14 cellular contexts compared by ENCODE assay signal in the genomic region with DNA sequence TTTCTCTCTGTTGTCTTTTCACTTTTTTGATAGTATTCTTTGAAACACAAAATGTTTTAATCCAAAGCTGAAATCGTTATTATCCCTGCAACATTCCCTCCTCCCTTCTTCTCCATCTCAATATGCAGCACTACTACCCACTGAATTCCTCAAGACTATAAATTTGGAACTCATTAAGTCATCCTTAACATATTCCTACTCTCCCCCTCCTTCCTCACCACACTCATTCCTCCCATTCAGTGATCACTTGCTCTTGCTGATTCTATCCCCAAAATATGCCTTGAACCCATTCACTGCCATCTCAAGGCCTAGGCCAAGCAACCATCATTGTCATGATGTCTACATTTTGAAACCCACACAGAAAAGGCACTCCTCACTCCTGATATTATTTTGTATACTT. TPM values are rescaled to one million over a fixed set of nuclear protein-coding genes. Genes with fewer than 3 reads are reported as not detected.
DNase-seq lines count a peak whose midpoint lies in the region; ATAC-seq, FAIRE-seq and TF ChIP-seq lines count a peak whose summit lies in the region.
"Had no signal": no experiment of that assay in that cellular context is flagged by ENCODE, and none has a peak within 500 bp of the region (broad histone marks: within the 10 kb centered on the region; RNA-seq: fewer than 3 reads in every experiment).

No MANE protein-coding gene starts in this region.

- H3K23ac ChIP-seq in mesendoderm (ENCODE audit: low read length): no peak overlapping the region

- in situ Hi-C loops in K562 (cut with MboI): no loop called here

- no peak overlapping the region for H2AFZ ChIP-seq in K562 (ENCODE audit: low read depth, low read length)

- no peak overlapping the region for H3K4me3 ChIP-seq in HEK293 (ENCODE audit: low read depth, low read length)
- H3K4me3 ChIP-seq in K562: peak overlapping the region; percentile 85; the same call in 1 of the 2 replicates
- no peak overlapping the region for H3K4me3 ChIP-seq in mesendoderm (ENCODE audit: low read length)

- H3K4ac ChIP-seq in mesendoderm (ENCODE audit: low read depth, low read length): no peak overlapping the region

- TF ChIP-seq CTCF in HEK293 (tag by site-specific recombination; IDR thresholded peaks at IDR 0.05) (no peak), K562 (IDR thresholded peaks at IDR 0.05 in 2 of 3, conservative IDR thresholded peaks at IDR 0.05 in 1 of 3; ENCODE audit: insufficient read depth in 2 of 3, low read depth in 1 of 3, low read length in 3 of 3) (no peak)

- peak overlapping the region in 1 of 2 experiments; percentile 69; a peak in 2 of 4 replicates for H3K9ac ChIP-seq in K562 (ENCODE audit: insufficient read depth in 1 of 2, low read depth in 2 of 2, low read length in 2 of 2)
- H3K9ac ChIP-seq in mesendoderm (ENCODE audit: low read length): no peak overlapping the region

- no peak overlapping the region for H4K8ac ChIP-seq in mesendoderm (ENCODE audit: low read depth, low read length)

- no peak for TF ChIP-seq RAD21 in K562 (CRISPR knock-in tag; conservative IDR thresholded peaks at IDR 0.05 in 1 of 2, IDR thresholded peaks at IDR 0.05 in 1 of 2)

- intact Hi-C loops in K562 (cut with micrococcal nuclease): loop anchor here (10.0 kb wide), 1 partner anchor 276 kb away; the partner anchor contains the start of genes ASTE1 and NEK11

- FAIRE-seq in K562 (lab: Jason Lieb, UNC): no peak

- peaks cover 0 to 10% of the 10 kb centered on the region in 2 experiments; a peak in 1 of 3 replicates for H3K36me3 ChIP-seq in HEK293 (ENCODE audit: control insufficient read depth in 2 of 2, insufficient read depth in 1 of 2, low read length in 2 of 2)
- peaks cover 11% of the 10 kb centered on the region; the same call in 2 of the 3 replicates for H3K36me3 ChIP-seq in K562 (ENCODE audit: control insufficient read depth, insufficient read depth, low read length)
- no peaks in the 10 kb centered on the region for H3K36me3 ChIP-seq in mesendoderm (ENCODE audit: control insufficient read depth, insufficient read depth, low read length)

- POLR2A ChIA-PET in HEK293 (lab: Yijun Ruan, JAX) (no interaction called here), K562 (lab: Yijun Ruan, JAX) (no interaction called here)

- 0% methylated on average over 1 of the region's 1 CpG for WGBS in K562 (ENCODE audit: insufficient coverage, low coverage, missing lambda C conversion rate)
- WGBS in mesendoderm (ENCODE audit: extremely low coverage, insufficient coverage, low lambda C conversion rate): no CpG with 5 or more reads among the region's 1 CpG

- CTCF ChIA-PET in HEK293 (lab: Yijun Ruan, JAX): no interaction called here
- CTCF ChIA-PET in K562 (lab: Yijun Ruan, JAX; ENCODE audit: low intra/inter-chr PET ratio): no interaction called here

- no peak overlapping the region for H2AK5ac ChIP-seq in mesendoderm (ENCODE audit: low read length)

- H3K9me3 ChIP-seq in HEK293 (ENCODE audit: control insufficient read depth, insufficient read depth, low read depth, low read length) (no peaks in the 10 kb centered on the region), K562 (replicated peaks; ENCODE audit: control insufficient read depth, insufficient read depth, low read depth, low read length) (no peaks in the 10 kb centered on the region)

- no peak overlapping the region for H2BK5ac ChIP-seq in mesendoderm (ENCODE audit: low read length)

- no peak overlapping the region for H3K18ac ChIP-seq in mesendoderm (ENCODE audit: low read length)

- no peak for TF ChIP-seq POLR2A in K562 (conservative IDR thresholded peaks at IDR 0.05)

- no peak overlapping the region for H2BK120ac ChIP-seq in mesendoderm (ENCODE audit: low read depth, low read length)

- H3K79me1 ChIP-seq in mesendoderm (ENCODE audit: low read length): peaks cover 4% of the 10 kb centered on the region

- peak; percentile 54 for DNase-seq in AG08395 (ENCODE audit: low spot score)
- no peak for DNase-seq in K562 (ENCODE audit: extremely low read depth in 1 of 4, low spot score in 3 of 4)
- peak; percentile 40 for DNase-seq in mesendoderm
- no peak for DNase-seq in occipital lobe (lab: John Stamatoyannopoulos, UW)
- no peak for DNase-seq in stimulated activated CD4-positive, alpha-beta T cell treated with anti-CD3 and anti-CD28 coated beads, Interleukin-12 subunit alpha, Interleukin-12 subunit beta, amount 100 ng/mL, for 4 hours
- DNase-seq in foreskin melanocyte: no peak
- DNase-seq in COLO668 (lab: John Stamatoyannopoulos, UW; ENCODE audit: unreplicated experiment): no peak
- DNase-seq: activated CD8-positive, alpha-beta memory T cell treated with anti-CD3 and anti-CD28 coated beads, Interleukin-2, amount 50 U/mL, for 48 hours; activated naive CD4-positive, alpha-beta T cell; Calu3; NCI-H1105; T-helper 2 cell had no signal

- peak overlapping the region; percentile 78 for H3K4me2 ChIP-seq in K562 (ENCODE audit: insufficient read depth, low read length)
- no peak overlapping the region for H3K4me2 ChIP-seq in mesendoderm (ENCODE audit: low read length)

- no peaks in the 10 kb centered on the region for H3K27me3 ChIP-seq in K562 (ENCODE audit: control insufficient read depth in 2 of 2, insufficient read depth in 2 of 2, low read length in 2 of 2)
- H3K27me3 ChIP-seq in mesendoderm (ENCODE audit: insufficient read depth, low read length, poor library complexity): no peaks in the 10 kb centered on the region

- no peak overlapping the region for H2BK15ac ChIP-seq in mesendoderm (replicated peaks; ENCODE audit: low read depth)

- H4K20me1 ChIP-seq in K562 (replicated peaks; ENCODE audit: control insufficient read depth, insufficient read depth, low read length): no peaks in the 10 kb centered on the region

- H3K4me1 ChIP-seq in HEK293 (ENCODE audit: control insufficient read depth, insufficient read depth, low read length) (no peaks in the 10 kb centered on the region), K562 (replicated peaks in 1 of 2; ENCODE audit: control insufficient read depth in 2 of 2, insufficient read depth in 2 of 2, low read length in 2 of 2) (peaks cover 0 to 8% of the 10 kb centered on the region in 2 experiments; a peak in 2 of 5 replicates), mesendoderm (ENCODE audit: control insufficient read depth, low read depth, low read length) (no peaks in the 10 kb centered on the region)

- TSS peak; percentile 44 for BruUV-seq in K562 (replicated peaks; lab: Mats Ljungman, UMichigan)

- H3K27ac ChIP-seq in HEK293 (ENCODE audit: extremely low read depth, low read depth, low read length) (no peak overlapping the region), K562 (ENCODE audit: extremely low read depth, low read depth, low read length) (peak overlapping the region; percentile 26; the same call in 1 of the 3 replicates), mesendoderm (ENCODE audit: low read depth, low read length) (no peak overlapping the region)

- H3K9me1 ChIP-seq in K562 (ENCODE audit: control insufficient read depth, insufficient read depth, low read length): no peaks in the 10 kb centered on the region

- H3K56ac ChIP-seq in mesendoderm (ENCODE audit: low read length): no peak overlapping the region

- no peak for TF ChIP-seq EP300 in K562 (IDR thresholded peaks at IDR 0.05; ENCODE audit: low read length)

- ATAC-seq in K562: no peak
- ATAC-seq: stimulated activated effector memory CD8-positive, alpha-beta T cell treated with anti-CD3 and anti-CD28 coated beads, Interleukin-12 subunit alpha, Interleukin-12 subunit beta, amount 100 ng/mL, for 72 hours had no signal

- no peak overlapping the region for H4K5ac ChIP-seq in mesendoderm (ENCODE audit: low read length)

- H3K79me2 ChIP-seq in K562 (ENCODE audit: control insufficient read depth, insufficient read depth, low read length): peaks cover 41% of the 10 kb centered on the region
- peaks cover 20% of the 10 kb centered on the region for H3K79me2 ChIP-seq in mesendoderm (ENCODE audit: control insufficient read depth, insufficient read depth, low read length)

TF ChIP-seq in HEK293, 187 proteins besides CTCF, POLR2A, EP300 and RAD21 (continues in another document):
- 0 out of 2 replicates have a peak, but pooled peaks have one; percentile 26 for TF ChIP-seq ZFHX2 (tag by site-specific recombination; conservative IDR thresholded peaks at IDR 0.05)
- no peak for TF ChIP-seq ZNF768 (tag by site-specific recombination; IDR thresholded peaks at IDR 0.05)
- TF ChIP-seq ZNF366 (tag by site-specific recombination; conservative IDR thresholded peaks at IDR 0.05): peak; percentile 62; the same call in 1 of the 2 replicates
- TF ChIP-seq EGR2 (tag by site-specific recombination; IDR thresholded peaks at IDR 0.05; ENCODE audit: low read depth): peak; percentile 42; the same call in 1 of the 2 replicates

TF ChIP-seq in K562, 482 proteins besides CTCF, POLR2A, EP300 and RAD21:
- TF ChIP-seq ZBTB8A (IDR thresholded peaks at IDR 0.05; ENCODE audit: partially characterized antibody) (no peak), EHMT2 (IDR thresholded peaks at IDR 0.05) (peak; percentile 33; the same call in 1 of the 2 replicates)
TF ChIP-seq in K562: peak in this region for 1.

RNA-seq across cellular contexts. Expression of gene PIK3R4, which starts 2.4 kb away (rescaled TPM):
- 24.7 and 44.4 TPM in 2 replicates for total RNA-seq in K562 (2011; cell fraction: chromatin; rRNA removed; ENCODE audit: low replicate concordance)
- total RNA-seq in K562 (2011; cell fraction: nucleolus; rRNA removed): 15.0 and 19.2 TPM in 2 replicates
- 16.0 and 18.6 TPM in 2 replicates for total RNA-seq in K562 (2011; cell fraction: nucleoplasm; rRNA removed)
- 24.4 and 25.0 TPM in 2 replicates for total RNA-seq in K562 (2014; rRNA removed)
- 30.6 and 32.7 TPM in 2 replicates for total RNA-seq in K562 (2014; rRNA removed; fragmentation: Illumina TruSeq; extraction: Trizol)
- total RNA-seq in K562 (2015; rRNA removed; fragmentation: Illumina TruSeq; extraction: Trizol): 32.8 and 33.6 TPM in 2 replicates
- total RNA-seq in K562 (2021): 21.5 and 22.8 TPM in 2 replicates
- 43.3 and 45.8 TPM in 2 replicates for polyA plus RNA-seq in K562 (2011; rRNA removed)
- 51.8 and 68.2 TPM in 2 replicates for polyA plus RNA-seq in K562 (2011; cell fraction: cytosol; rRNA removed)
- 28.7 and 34.2 TPM in 2 replicates for polyA plus RNA-seq in K562 (2011; cell fraction: nucleus; rRNA removed)
- 15.7 and 18.6 TPM in 2 replicates for polyA plus RNA-seq in K562 (2012)
- polyA plus RNA-seq in K562 (2014; fragmentation: Illumina TruSeq; extraction: Trizol): 40.2 and 40.5 TPM in 2 replicates
- 10 to 100 TPM; 20.6 to 26.0 TPM for polyA plus RNA-seq in K562 (2014; fragmentation: Nextera tagmentation; extraction: Ambion mirVana)
- polyA plus RNA-seq in K562 (2014; rRNA removed): 24.3 and 28.3 TPM in 2 replicates
- polyA minus RNA-seq in K562 (2011; rRNA and poly(A)+ RNA removed): 84.1 and 103 TPM in 2 replicates
- polyA minus RNA-seq in K562 (2011; cell fraction: cytosol; rRNA and poly(A)+ RNA removed): 26.5 and 27.2 TPM in 2 replicates
- 28.3 and 49.8 TPM in 2 replicates for polyA minus RNA-seq in K562 (2011; cell fraction: nucleus; rRNA and poly(A)+ RNA removed)
- 13.9 TPM for polyA plus RNA-seq in mesendoderm (2013, experiment 1 of 2)
- polyA plus RNA-seq in mesendoderm (2013, experiment 2 of 2): 12.0 TPM
- 31.0 TPM for total RNA-seq in occipital lobe

Comparison
In these comparisons a context has a peak if more than half of its experiments do, and no peak if none do; other contexts are left out.
1. DNase-seq: peak in AG08395 (single experiment) and mesendoderm (single experiment); none in K562 (0 of 4), occipital lobe (single experiment), stimulated activated CD4-positive, alpha-beta T cell treated with anti-CD3 and anti-CD28 coated beads, Interleukin-12 subunit alpha, Interleukin-12 subunit beta, amount 100 ng/mL, for 4 hours (single experiment), foreskin melanocyte (single experiment) and COLO668 (single experiment).